Comparison of ENCODE assay signal across 1 cellular context in the genomic region with DNA sequence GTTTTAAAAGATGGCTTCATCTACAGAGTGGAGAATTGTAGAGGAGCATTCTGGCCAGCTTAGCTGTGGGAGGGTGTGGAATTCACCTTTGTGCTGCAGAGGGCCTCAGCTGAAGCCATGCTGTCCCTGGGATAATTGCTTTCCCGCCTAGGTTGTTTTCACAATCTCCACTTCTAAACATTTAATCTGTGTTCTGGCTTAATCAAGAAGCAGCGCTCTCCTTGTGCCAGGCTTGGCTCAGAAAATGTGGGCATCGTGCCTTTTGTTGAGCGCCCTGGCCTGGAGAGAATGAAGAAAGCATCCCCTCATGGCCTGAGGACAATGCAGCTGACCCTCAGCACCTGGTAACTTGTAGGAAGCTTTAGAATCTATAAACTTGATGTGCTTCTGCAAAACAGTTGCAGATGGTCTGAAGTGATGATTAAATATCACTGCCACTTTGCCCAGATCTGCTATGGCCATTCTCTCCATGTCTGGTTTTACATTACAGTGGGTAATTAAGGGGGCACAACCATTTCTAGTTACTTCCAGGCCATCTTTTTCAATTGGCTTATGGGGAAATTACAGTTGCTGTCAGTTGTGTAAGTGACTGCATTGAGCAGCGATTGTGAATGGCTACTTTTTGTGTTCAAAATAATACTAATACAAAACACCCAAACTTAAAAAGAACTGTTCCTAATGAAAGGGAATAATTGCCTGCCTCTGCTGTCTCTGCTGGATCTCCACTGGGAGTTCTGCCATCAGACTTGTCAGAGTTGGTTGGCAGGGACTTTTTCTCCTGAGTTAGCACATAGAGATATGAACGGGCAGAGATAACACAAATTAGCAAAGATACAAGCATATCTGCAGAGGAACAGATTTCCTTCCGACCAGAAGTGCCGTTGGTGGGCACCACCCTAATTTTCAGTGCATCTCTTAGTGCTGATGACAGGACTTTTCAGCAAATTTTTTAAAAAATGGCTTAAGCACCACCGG.
TF ChIP-seq lines count a peak whose summit lies in the region.

No MANE protein-coding gene starts in this region.

TF ChIP-seq in liver, 16 proteins besides CTCF, POLR2A, EP300 and RAD21 (continued from another document):
- TF ChIP-seq, protein P1, sequence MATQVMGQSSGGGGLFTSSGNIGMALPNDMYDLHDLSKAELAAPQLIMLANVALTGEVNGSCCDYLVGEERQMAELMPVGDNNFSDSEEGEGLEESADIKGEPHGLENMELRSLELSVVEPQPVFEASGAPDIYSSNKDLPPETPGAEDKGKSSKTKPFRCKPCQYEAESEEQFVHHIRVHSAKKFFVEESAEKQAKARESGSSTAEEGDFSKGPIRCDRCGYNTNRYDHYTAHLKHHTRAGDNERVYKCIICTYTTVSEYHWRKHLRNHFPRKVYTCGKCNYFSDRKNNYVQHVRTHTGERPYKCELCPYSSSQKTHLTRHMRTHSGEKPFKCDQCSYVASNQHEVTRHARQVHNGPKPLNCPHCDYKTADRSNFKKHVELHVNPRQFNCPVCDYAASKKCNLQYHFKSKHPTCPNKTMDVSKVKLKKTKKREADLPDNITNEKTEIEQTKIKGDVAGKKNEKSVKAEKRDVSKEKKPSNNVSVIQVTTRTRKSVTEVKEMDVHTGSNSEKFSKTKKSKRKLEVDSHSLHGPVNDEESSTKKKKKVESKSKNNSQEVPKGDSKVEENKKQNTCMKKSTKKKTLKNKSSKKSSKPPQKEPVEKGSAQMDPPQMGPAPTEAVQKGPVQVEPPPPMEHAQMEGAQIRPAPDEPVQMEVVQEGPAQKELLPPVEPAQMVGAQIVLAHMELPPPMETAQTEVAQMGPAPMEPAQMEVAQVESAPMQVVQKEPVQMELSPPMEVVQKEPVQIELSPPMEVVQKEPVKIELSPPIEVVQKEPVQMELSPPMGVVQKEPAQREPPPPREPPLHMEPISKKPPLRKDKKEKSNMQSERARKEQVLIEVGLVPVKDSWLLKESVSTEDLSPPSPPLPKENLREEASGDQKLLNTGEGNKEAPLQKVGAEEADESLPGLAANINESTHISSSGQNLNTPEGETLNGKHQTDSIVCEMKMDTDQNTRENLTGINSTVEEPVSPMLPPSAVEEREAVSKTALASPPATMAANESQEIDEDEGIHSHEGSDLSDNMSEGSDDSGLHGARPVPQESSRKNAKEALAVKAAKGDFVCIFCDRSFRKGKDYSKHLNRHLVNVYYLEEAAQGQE (IDR thresholded peaks at IDR 0.05), result no peak
- no peak for TF ChIP-seq EGR1 (IDR thresholded peaks at IDR 0.05; ENCODE audit: low read depth in 2 of 2)
- TF ChIP-seq, protein P2, sequence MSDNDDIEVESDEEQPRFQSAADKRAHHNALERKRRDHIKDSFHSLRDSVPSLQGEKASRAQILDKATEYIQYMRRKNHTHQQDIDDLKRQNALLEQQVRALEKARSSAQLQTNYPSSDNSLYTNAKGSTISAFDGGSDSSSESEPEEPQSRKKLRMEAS (IDR thresholded peaks at IDR 0.05), result no peak
- no peak for TF ChIP-seq HNF4G (IDR thresholded peaks at IDR 0.05)
- no peak for TF ChIP-seq FOXA1 (IDR thresholded peaks at IDR 0.05)
- TF ChIP-seq, protein P3, sequence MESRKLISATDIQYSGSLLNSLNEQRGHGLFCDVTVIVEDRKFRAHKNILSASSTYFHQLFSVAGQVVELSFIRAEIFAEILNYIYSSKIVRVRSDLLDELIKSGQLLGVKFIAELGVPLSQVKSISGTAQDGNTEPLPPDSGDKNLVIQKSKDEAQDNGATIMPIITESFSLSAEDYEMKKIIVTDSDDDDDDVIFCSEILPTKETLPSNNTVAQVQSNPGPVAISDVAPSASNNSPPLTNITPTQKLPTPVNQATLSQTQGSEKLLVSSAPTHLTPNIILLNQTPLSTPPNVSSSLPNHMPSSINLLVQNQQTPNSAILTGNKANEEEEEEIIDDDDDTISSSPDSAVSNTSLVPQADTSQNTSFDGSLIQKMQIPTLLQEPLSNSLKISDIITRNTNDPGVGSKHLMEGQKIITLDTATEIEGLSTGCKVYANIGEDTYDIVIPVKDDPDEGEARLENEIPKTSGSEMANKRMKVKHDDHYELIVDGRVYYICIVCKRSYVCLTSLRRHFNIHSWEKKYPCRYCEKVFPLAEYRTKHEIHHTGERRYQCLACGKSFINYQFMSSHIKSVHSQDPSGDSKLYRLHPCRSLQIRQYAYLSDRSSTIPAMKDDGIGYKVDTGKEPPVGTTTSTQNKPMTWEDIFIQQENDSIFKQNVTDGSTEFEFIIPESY (IDR thresholded peaks at IDR 0.05), result no peak
- TF ChIP-seq FOXA2 (IDR thresholded peaks at IDR 0.05), result no peak
- no peak for TF ChIP-seq NR2F2 (IDR thresholded peaks at IDR 0.05)
- no peak for TF ChIP-seq TAF1 (conservative IDR thresholded peaks at IDR 0.05)
- TF ChIP-seq YY1 (IDR thresholded peaks at IDR 0.05), result no peak
- no peak for TF ChIP-seq GABPA (IDR thresholded peaks at IDR 0.05 in 1 of 2, conservative IDR thresholded peaks at IDR 0.05 in 1 of 2)
- TF ChIP-seq SP1 (IDR thresholded peaks at IDR 0.05), result no peak
